In genomic region chr5:1542755-1543154, GRCh38 we compare ENCODE assay signal across 12 cellular contexts. TPM values are rescaled to one million over a fixed set of nuclear protein-coding genes. Genes with fewer than 3 reads are reported as not detected.
A peak's percentile ranks its signal among the peaks of the same experiment; 100 is the strongest.
DNase-seq lines count a peak whose midpoint lies in the region; ATAC-seq, FAIRE-seq and TF ChIP-seq lines count a peak whose summit lies in the region.
"Had no signal": no experiment of that assay in that cellular context is flagged by ENCODE, and none has a peak within 500 bp of the region (broad histone marks: within the 10 kb centered on the region; RNA-seq: fewer than 3 reads in every experiment).

No MANE protein-coding gene starts in this region.

- peak in 1 of 2 experiments; percentile 52; a peak in 1 of 5 replicates for TF ChIP-seq EP300 in A549 (IDR thresholded peaks at IDR 0.05)

- TF ChIP-seq CTCF in A549 (IDR thresholded peaks at IDR 0.05) (no peak), lower leg skin (IDR thresholded peaks at IDR 0.05) (no peak), brain microvascular endothelial cell (IDR thresholded peaks at IDR 0.05; ENCODE audit: low read depth, low read length, missing control alignments) (no peak), GM23338 (conservative IDR thresholded peaks at IDR 0.05; ENCODE audit: low read depth in 2 of 2) (no peak)

- CTCF ChIA-PET in A549 (lab: Yijun Ruan, JAX) = interaction anchor here (1.3 kb wide), 1 partner anchor 19 kb away, joined by 3 read pairs; the partner anchor contains the start of gene LPCAT1

- peak overlapping the region; percentile 54 to 76 for H3K27ac ChIP-seq in A549
- no peak overlapping the region for H3K27ac ChIP-seq in brain microvascular endothelial cell
- H3K27ac ChIP-seq in GM23338 (ENCODE audit: low read depth) = no peak overlapping the region
- H3K27ac ChIP-seq: BLaER1 had no signal

- H3K27me3 Mint-ChIP-seq in GM23338 (ENCODE audit: insufficient read depth, low read depth, poor library complexity) = peaks cover 7% of the 10 kb centered on the region
- H3K27me3 Mint-ChIP-seq: activated naive CD8-positive, alpha-beta T cell; stimulated activated naive CD8-positive, alpha-beta T cell treated with anti-CD3 and anti-CD28 coated beads, Interleukin-15, Interleukin-2, amounts not matched to agents 100 ng/mL and 50 ng/mL, for 24 hours had no signal

- WGBS in A549 (ENCODE audit: missing lambda C conversion rate) = 31% methylated on average over 3 of the region's 3 CpGs
- WGBS in lower leg skin, 2 donors = 14 to 31% methylated on average over 3 of the region's 3 CpGs

- H3K4me2 ChIP-seq in A549 (peak overlapping the region; percentile 43; the same call in 2 of the 3 replicates), GM23338 (no peak overlapping the region)
- H3K4me2 ChIP-seq: BLaER1 had no signal

- H3K36me3 ChIP-seq in brain microvascular endothelial cell (replicated peaks) (no peaks in the 10 kb centered on the region), GM23338 (ENCODE audit: insufficient read depth) (no peaks in the 10 kb centered on the region)
- H3K36me3 ChIP-seq: BLaER1 had no signal

- peak; percentile 76 to 87 for ATAC-seq in A549
- no peak for ATAC-seq in HG03457 (IDR thresholded peaks at IDR 0.05; ENCODE audit: unreplicated experiment)
- no peak for ATAC-seq in GM23338

- in situ Hi-C loops in brain microvascular endothelial cell (cut with HindIII; ENCODE audit: low pct_ligation_motif_present, low sequenced_read_pairs) = no loop called here

- peaks cover 17% of the 10 kb centered on the region for H3K9me3 Mint-ChIP-seq in GM23338
- H3K9me3 Mint-ChIP-seq: stimulated activated naive CD8-positive, alpha-beta T cell treated with anti-CD3 and anti-CD28 coated beads, Interleukin-15, Interleukin-2, amounts not matched to agents 100 ng/mL and 50 ng/mL, for 24 hours had no signal

- POLR2A ChIA-PET in A549 (lab: Yijun Ruan, JAX) = interaction anchor here (0.8 to 1.4 kb wide), 2 partner anchors 13 to 18 kb away, joined by 5 to 11 read pairs; partner anchors contain the start of gene LPCAT1

- intact Hi-C loops in lower leg skin (cut with DNase I; ENCODE audit: low total_unique reads) = no loop called here

- TF ChIP-seq POLR2A in A549 (IDR thresholded peaks at IDR 0.05; ENCODE audit: low read length) = no peak
- TF ChIP-seq POLR2A in lower leg skin (IDR thresholded peaks at IDR 0.05) = no peak

- H3K4me1 Mint-ChIP-seq in GM23338 = no peaks in the 10 kb centered on the region

- peaks cover 4% of the 10 kb centered on the region; the same call in 2 of the 3 replicates for H3K36me3 Mint-ChIP-seq in GM23338 (ENCODE audit: low read depth)
- H3K36me3 Mint-ChIP-seq: activated naive CD8-positive, alpha-beta T cell had no signal

- no peak overlapping the region for H2AFZ ChIP-seq in GM23338

- no peak overlapping the region for H3K4me3 Mint-ChIP-seq in GM23338
- H3K4me3 Mint-ChIP-seq: activated naive CD8-positive, alpha-beta T cell; stimulated activated naive CD8-positive, alpha-beta T cell treated with anti-CD3 and anti-CD28 coated beads, Interleukin-15, Interleukin-2, amounts not matched to agents 100 ng/mL and 50 ng/mL, for 24 hours had no signal

- H3K4me3 ChIP-seq in A549 (no peak overlapping the region), lower leg skin (ENCODE audit: low read depth, poor library complexity, severe bottlenecking) (no peak overlapping the region), brain microvascular endothelial cell (ENCODE audit: low read depth, low read length) (no peak overlapping the region), GM23338 (no peak overlapping the region)
- H3K4me3 ChIP-seq: BLaER1 had no signal

- H3F3A ChIP-seq in GM23338 (replicated peaks; ENCODE audit: low read depth) = no peaks in the 10 kb centered on the region

- H3K4me1 ChIP-seq in A549 (peaks cover 26% of the 10 kb centered on the region), GM23338 (ENCODE audit: insufficient read depth) (no peaks in the 10 kb centered on the region)

- no peak for TF ChIP-seq RAD21 in A549 (conservative IDR thresholded peaks at IDR 0.05 in 1 of 2, IDR thresholded peaks at IDR 0.05 in 1 of 2)

- no peak for FAIRE-seq in A549 (lab: Jason Lieb, UNC)

- H4K20me1 ChIP-seq in GM23338 (replicated peaks; ENCODE audit: insufficient read depth) = no peaks in the 10 kb centered on the region
- H4K20me1 ChIP-seq: BLaER1 had no signal

- H3K27me3 ChIP-seq in brain microvascular endothelial cell (replicated peaks) (peaks cover 5% of the 10 kb centered on the region), GM23338 (ENCODE audit: insufficient read depth) (no peaks in the 10 kb centered on the region)
- H3K27me3 ChIP-seq: BLaER1 had no signal

- DNase-seq in A549 (ENCODE audit: low read depth in 1 of 2, low spot score in 1 of 2) (peak; percentile 74 to 86), M059J (ENCODE audit: low read depth) (peak; percentile 90), dermis blood vessel endothelial cell (peak; percentile 81), lower leg skin (ENCODE audit: low spot score in 2 of 2) (peak; percentile 55 to 85), NCI-H1092 treated with DMSO at 0.1 percent for 48 hours (lab: John Stamatoyannopoulos, UW) (no peak), brain microvascular endothelial cell (no peak), GM23338 (ENCODE audit: low spot score) (no peak)
- DNase-seq: NCI-H2107 had no signal

- H3K9me3 ChIP-seq in A549 = peaks cover 5% of the 10 kb centered on the region; the same call in 2 of the 3 replicates

- no peaks in the 10 kb centered on the region for H3K79me2 ChIP-seq in GM23338 (replicated peaks; ENCODE audit: insufficient read depth)

- H3K9me2 ChIP-seq in GM23338 (ENCODE audit: insufficient read depth) = no peaks in the 10 kb centered on the region

- no peak overlapping the region for H3K27ac Mint-ChIP-seq in GM23338
- H3K27ac Mint-ChIP-seq: activated naive CD8-positive, alpha-beta T cell; stimulated activated naive CD8-positive, alpha-beta T cell treated with anti-CD3 and anti-CD28 coated beads, Interleukin-15, Interleukin-2, amounts not matched to agents 100 ng/mL and 50 ng/mL, for 24 hours had no signal

TF ChIP-seq in A549, 52 proteins besides CTCF, POLR2A, EP300 and RAD21:
- TF ChIP-seq HOXB5 (CRISPR knock-in tag; IDR thresholded peaks at IDR 0.05) = no peak
- TF ChIP-seq, protein P1, sequence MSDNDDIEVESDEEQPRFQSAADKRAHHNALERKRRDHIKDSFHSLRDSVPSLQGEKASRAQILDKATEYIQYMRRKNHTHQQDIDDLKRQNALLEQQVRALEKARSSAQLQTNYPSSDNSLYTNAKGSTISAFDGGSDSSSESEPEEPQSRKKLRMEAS (IDR thresholded peaks at IDR 0.05) = 0 out of 2 replicates have a peak, but pooled peaks have one; percentile 25
- no peak for TF ChIP-seq CHD2 (IDR thresholded peaks at IDR 0.05; ENCODE audit: low read length, partially characterized antibody)
- peak in 1 of 2 experiments; percentile 37; a peak in 1 of 5 replicates for TF ChIP-seq JUN (IDR thresholded peaks at IDR 0.05)
- TF ChIP-seq FOSL2 (IDR thresholded peaks at IDR 0.05) = no peak
- TF ChIP-seq FOSL2 (CRISPR knock-in tag; IDR thresholded peaks at IDR 0.05) = 0 out of 2 replicates have a peak, but pooled peaks have one; percentile 18
- no peak for TF ChIP-seq ZFP36 (IDR thresholded peaks at IDR 0.05; ENCODE audit: borderline replicate concordance, partially characterized antibody)

TF ChIP-seq in GM23338, 12 proteins besides CTCF, POLR2A, EP300 and RAD21 (continues in another document):
- TF ChIP-seq NANOG (IDR thresholded peaks at IDR 0.05; ENCODE audit: borderline replicate concordance) (no peak), REST (IDR thresholded peaks at IDR 0.05; ENCODE audit: unreplicated experiment) (no peak), STAT1 (IDR thresholded peaks at IDR 0.05; ENCODE audit: unreplicated experiment) (no peak), ZNF331 (CRISPR knock-in tag; IDR thresholded peaks at IDR 0.05; ENCODE audit: low read depth) (no peak), EZH2 (IDR thresholded peaks at IDR 0.05; ENCODE audit: low read depth, unreplicated experiment) (no peak), CREB1 (CRISPR knock-in tag; IDR thresholded peaks at IDR 0.05; ENCODE audit: low read depth) (no peak), POLR2AphosphoS5 (IDR thresholded peaks at IDR 0.05; ENCODE audit: low read depth) (no peak)

RNA-seq across cellular contexts. Expression of gene LPCAT1, which starts 19.0 kb away (rescaled TPM):
- polyA plus RNA-seq in A549 (2011; rRNA removed) (22.9 and 24.7 TPM in 2 replicates), A549 (2017; fragmentation: RNase III; extraction: RNeasy Plus Mini Kit Qiagen cat#74134 plus additional on column Dnase treatment) (59.9 to 74.9 TPM (median 73.4 TPM) in 3 replicates), GM23338 (2016; fragmentation: Nextera tagmentation; extraction: Ambion mirVana) (75.0 and 78.0 TPM in 2 replicates)
- polyA plus RNA-seq in A549 (2012; cell fraction: cytosol; rRNA removed) = 40.3 and 47.5 TPM in 2 replicates
- 84.6 and 102 TPM in 2 replicates for polyA plus RNA-seq in A549 (2012; cell fraction: nucleus; rRNA removed)
- polyA minus RNA-seq in A549 (2011; rRNA and poly(A)+ RNA removed) = 17.1 and 25.6 TPM in 2 replicates
- total RNA-seq in M059J (2014; rRNA removed; shearing (Covaris generic)) = 41.1 and 41.2 TPM in 2 replicates
- total RNA-seq in dermis blood vessel endothelial cell (33.8 and 41.9 TPM in 2 replicates), lower leg skin (10 to 100 TPM; 10.4 to 13.2 (median 12.3) TPM)
- 255 and 263 TPM in 2 replicates for total RNA-seq in GM23338 (2014; rRNA removed; shearing (Covaris generic))

Comparison
In these comparisons a context has a peak if more than half of its experiments do, and no peak if none do; other contexts are left out.
1. ATAC-seq: peak in A549 (2 of 2); none in HG03457 (single experiment) and GM23338 (single experiment).
2. DNase-seq: peak in A549 (2 of 2), M059J (single experiment), dermis blood vessel endothelial cell (single experiment) and lower leg skin (2 of 2); none in NCI-H1092 treated with DMSO at 0.1 percent for 48 hours (single experiment), brain microvascular endothelial cell (single experiment) and GM23338 (single experiment).
3. H3K27ac ChIP-seq: peak in A549 (2 of 2); none in brain microvascular endothelial cell (single experiment) and GM23338 (single experiment).